1 cellular context compared by ENCODE assay signal in genomic region chr18:1133541-1133940, GRCh38.
TF ChIP-seq lines count a peak whose summit lies in the region.

No MANE protein-coding gene starts in this region.

TF ChIP-seq in GM23338, 12 proteins besides CTCF, POLR2A, EP300 and RAD21 (continued from another document):
- TF ChIP-seq ZNF462 (CRISPR knock-in tag; IDR thresholded peaks at IDR 0.05), result no peak
- no peak for TF ChIP-seq JUNB (IDR thresholded peaks at IDR 0.05; ENCODE audit: unreplicated experiment)
- no peak for TF ChIP-seq EZH2phosphoT487 (IDR thresholded peaks at IDR 0.05; ENCODE audit: unreplicated experiment)
- TF ChIP-seq EZH2 (IDR thresholded peaks at IDR 0.05; ENCODE audit: low read depth, unreplicated experiment), result no peak
- TF ChIP-seq REST (IDR thresholded peaks at IDR 0.05; ENCODE audit: unreplicated experiment), result no peak
- TF ChIP-seq NANOG (IDR thresholded peaks at IDR 0.05; ENCODE audit: borderline replicate concordance), result no peak
